Comparison of ENCODE assay signal across 12 cellular contexts in the genomic region with DNA sequence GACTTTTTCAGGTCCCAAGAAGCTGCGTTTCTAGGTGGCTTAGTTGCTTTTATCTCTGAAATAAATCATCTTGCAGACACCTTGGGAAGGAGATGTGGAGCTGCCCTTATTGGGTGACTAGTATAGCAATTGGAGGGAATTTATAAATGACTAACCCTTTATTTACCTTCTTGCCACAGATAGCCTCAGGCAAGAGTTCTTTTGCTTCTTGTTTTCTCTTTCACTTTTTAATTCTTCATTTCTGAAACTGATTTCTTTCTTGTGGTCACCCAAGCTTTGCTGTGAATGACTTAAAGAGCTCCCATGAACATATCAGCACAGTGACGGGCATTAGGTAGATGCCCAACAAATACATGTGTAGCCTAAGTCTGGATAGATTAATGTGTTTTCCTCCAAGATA. TPM values are rescaled to one million over a fixed set of nuclear protein-coding genes. Genes with fewer than 3 reads are reported as not detected.
DNase-seq lines count a peak whose midpoint lies in the region; ATAC-seq, FAIRE-seq and TF ChIP-seq lines count a peak whose summit lies in the region.
"Had no signal": no experiment of that assay in that cellular context is flagged by ENCODE, and none has a peak within 500 bp of the region (broad histone marks: within the 10 kb centered on the region; RNA-seq: fewer than 3 reads in every experiment).

No MANE protein-coding gene starts in this region.

- no peaks in the 10 kb centered on the region for H3K9me3 ChIP-seq in K562 (replicated peaks; ENCODE audit: control insufficient read depth, insufficient read depth, low read depth, low read length)
- H3K9me3 ChIP-seq in pancreas, result no peaks in the 10 kb centered on the region
- H3K9me3 ChIP-seq: SJSA1 had no signal

- H3K4me1 ChIP-seq in K562 (replicated peaks in 1 of 2; ENCODE audit: control insufficient read depth in 2 of 2, insufficient read depth in 2 of 2, low read length in 2 of 2) (no peaks in the 10 kb centered on the region), pancreas (no peaks in the 10 kb centered on the region)
- H3K4me1 ChIP-seq: SJSA1 had no signal

- TF ChIP-seq CTCF in K562 (IDR thresholded peaks at IDR 0.05 in 2 of 3, conservative IDR thresholded peaks at IDR 0.05 in 1 of 3; ENCODE audit: insufficient read depth in 2 of 3, low read depth in 1 of 3, low read length in 3 of 3) (no peak), WTC11 (IDR thresholded peaks at IDR 0.05) (no peak), pancreas (IDR thresholded peaks at IDR 0.05) (no peak)

- H3K36me3 ChIP-seq in K562 (ENCODE audit: control insufficient read depth, insufficient read depth, low read length) (no peaks in the 10 kb centered on the region), pancreas (no peaks in the 10 kb centered on the region)
- H3K36me3 ChIP-seq: SJSA1 had no signal

- H3K4me3 ChIP-seq in K562, result no peak overlapping the region
- no peak overlapping the region for H3K4me3 ChIP-seq in pancreas
- H3K4me3 ChIP-seq: SJSA1 had no signal

- H3K9me1 ChIP-seq in K562 (ENCODE audit: control insufficient read depth, insufficient read depth, low read length), result no peaks in the 10 kb centered on the region

- peaks cover 21% of the 10 kb centered on the region for H3K4me1 Mint-ChIP-seq in WTC11
- H3K4me1 Mint-ChIP-seq: nephron had no signal

- H3K27ac ChIP-seq in K562 (ENCODE audit: extremely low read depth, low read depth, low read length) (no peak overlapping the region), pancreas (no peak overlapping the region)
- H3K27ac ChIP-seq: SJSA1 had no signal

- in situ Hi-C loops in K562 (cut with MboI), result no loop called here

- TF ChIP-seq RAD21 in K562 (CRISPR knock-in tag; conservative IDR thresholded peaks at IDR 0.05 in 1 of 2, IDR thresholded peaks at IDR 0.05 in 1 of 2), result no peak

- no peak for TF ChIP-seq EP300 in K562 (IDR thresholded peaks at IDR 0.05; ENCODE audit: low read length)

- H4K20me1 ChIP-seq in K562 (replicated peaks; ENCODE audit: control insufficient read depth, insufficient read depth, low read length), result no peaks in the 10 kb centered on the region

- no peak for TF ChIP-seq POLR2A in K562 (conservative IDR thresholded peaks at IDR 0.05)

- no peaks in the 10 kb centered on the region for H3K79me2 ChIP-seq in K562 (ENCODE audit: control insufficient read depth, insufficient read depth, low read length)

- POLR2A ChIA-PET in K562 (lab: Yijun Ruan, JAX) (interaction anchor here (1.6 kb wide), 1 partner anchor 12 kb away, joined by 4 read pairs; no protein-coding TSS in a partner anchor), WTC11 (lab: Charles Lee) (no interaction called here)

- intact Hi-C loops in K562 (cut with micrococcal nuclease), result no loop called here
- intact Hi-C loops in pancreas (cut with DNase I), result no loop called here
- intact Hi-C loops in left colon (cut with DNase I, micrococcal nuclease), result no loop called here

- no peak for FAIRE-seq in K562 (lab: Jason Lieb, UNC)
- no peak for FAIRE-seq in pancreas (lab: Jason Lieb, UNC)
- FAIRE-seq: HepG2 had no signal

- H3K27me3 ChIP-seq in K562 (ENCODE audit: control insufficient read depth in 2 of 2, insufficient read depth in 2 of 2, low read length in 2 of 2) (peaks cover 2 to 9% of the 10 kb centered on the region in 2 experiments; a peak in 3 of 5 replicates), pancreas (no peaks in the 10 kb centered on the region)
- H3K27me3 ChIP-seq: SJSA1 had no signal

- no peaks in the 10 kb centered on the region for H3K9me3 Mint-ChIP-seq in WTC11
- H3K9me3 Mint-ChIP-seq: nephron had no signal

- no peak overlapping the region for H3K27ac Mint-ChIP-seq in WTC11
- H3K27ac Mint-ChIP-seq: nephron had no signal

- H2AFZ ChIP-seq in K562 (ENCODE audit: low read depth, low read length), result no peak overlapping the region

- H3K36me3 Mint-ChIP-seq in WTC11, result no peaks in the 10 kb centered on the region

- BruUV-seq in K562 (replicated peaks; lab: Mats Ljungman, UMichigan), result no TSS peak

- peak; percentile 84 for ATAC-seq in GM18502 (IDR thresholded peaks at IDR 0.05; ENCODE audit: poor library complexity, unreplicated experiment)
- ATAC-seq in GM21381 (IDR thresholded peaks at IDR 0.05; ENCODE audit: unreplicated experiment), result peak; percentile 93
- ATAC-seq in HG03135 (IDR thresholded peaks at IDR 0.05; ENCODE audit: unreplicated experiment), result peak; percentile 91
- ATAC-seq in K562, result no peak
- ATAC-seq in WTC11, result no peak
- no peak for ATAC-seq in pancreas
- no peak for ATAC-seq in left colon
- ATAC-seq: HepG2 had no signal

- H3K4me3 Mint-ChIP-seq in WTC11, result no peak overlapping the region
- H3K4me3 Mint-ChIP-seq: nephron had no signal

- no peak for DNase-seq in K562 (ENCODE audit: extremely low read depth in 1 of 4, low spot score in 3 of 4)
- DNase-seq in Ammon's horn (ENCODE audit: low spot score), result no peak
- no peak for DNase-seq in WTC11 (ENCODE audit: low spot score)
- no peak for DNase-seq in pancreas
- DNase-seq in left colon, result no peak
- DNase-seq: COR-L47 had no signal

- H3K27me3 Mint-ChIP-seq in WTC11 (ENCODE audit: low read depth), result no peaks in the 10 kb centered on the region

- H3K9ac ChIP-seq in K562 (ENCODE audit: insufficient read depth in 1 of 2, low read depth in 2 of 2, low read length in 2 of 2), result no peak overlapping the region

- H3K4me2 ChIP-seq in K562 (ENCODE audit: insufficient read depth, low read length), result no peak overlapping the region

- CTCF ChIA-PET in K562 (lab: Yijun Ruan, JAX; ENCODE audit: low intra/inter-chr PET ratio) (interaction anchor here (0.6 kb wide), 1 partner anchor 655 kb away, joined by 8 read pairs; no protein-coding TSS in a partner anchor), WTC11 (lab: Charles Lee) (interaction anchor here (1.2 kb wide), 1 partner anchor 79 kb away, joined by 3 read pairs; no protein-coding TSS in a partner anchor)

- 0% methylated on average over 2 of the region's 2 CpGs for WGBS in K562 (ENCODE audit: insufficient coverage, low coverage, missing lambda C conversion rate)
- WGBS in pancreas, 2 donors, result 44% methylated on average over 2 of the region's 2 CpGs

TF ChIP-seq in K562, 482 proteins besides CTCF, POLR2A, EP300 and RAD21:
- TF ChIP-seq MEIS2 (IDR thresholded peaks at IDR 0.05; ENCODE audit: partially characterized antibody), result peak; percentile 22
- no peak for TF ChIP-seq MIER1 (IDR thresholded peaks at IDR 0.05; ENCODE audit: low read depth)

TF ChIP-seq in WTC11, 78 proteins besides CTCF, POLR2A, EP300 and RAD21 (continues in another document):
- TF ChIP-seq, protein P1, sequence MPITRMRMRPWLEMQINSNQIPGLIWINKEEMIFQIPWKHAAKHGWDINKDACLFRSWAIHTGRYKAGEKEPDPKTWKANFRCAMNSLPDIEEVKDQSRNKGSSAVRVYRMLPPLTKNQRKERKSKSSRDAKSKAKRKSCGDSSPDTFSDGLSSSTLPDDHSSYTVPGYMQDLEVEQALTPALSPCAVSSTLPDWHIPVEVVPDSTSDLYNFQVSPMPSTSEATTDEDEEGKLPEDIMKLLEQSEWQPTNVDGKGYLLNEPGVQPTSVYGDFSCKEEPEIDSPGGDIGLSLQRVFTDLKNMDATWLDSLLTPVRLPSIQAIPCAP (CRISPR knock-in tag; IDR thresholded peaks at IDR 0.05), result no peak
- TF ChIP-seq ZNF416 (CRISPR knock-in tag; IDR thresholded peaks at IDR 0.05) (no peak), ATF1 (CRISPR knock-in tag; IDR thresholded peaks at IDR 0.05) (no peak), ZNF121 (CRISPR knock-in tag; IDR thresholded peaks at IDR 0.05) (no peak), SMAD3 (CRISPR knock-in tag; IDR thresholded peaks at IDR 0.05; ENCODE audit: borderline replicate concordance) (no peak), JUN (CRISPR knock-in tag; IDR thresholded peaks at IDR 0.05) (no peak), CBFB (CRISPR knock-in tag; IDR thresholded peaks at IDR 0.05; ENCODE audit: low read depth) (no peak), SMAD4 (CRISPR knock-in tag; IDR thresholded peaks at IDR 0.05) (no peak), GABPB1 (CRISPR knock-in tag; IDR thresholded peaks at IDR 0.05) (no peak), FOXK1 (CRISPR knock-in tag; IDR thresholded peaks at IDR 0.05) (no peak)
- TF ChIP-seq, protein P2, sequence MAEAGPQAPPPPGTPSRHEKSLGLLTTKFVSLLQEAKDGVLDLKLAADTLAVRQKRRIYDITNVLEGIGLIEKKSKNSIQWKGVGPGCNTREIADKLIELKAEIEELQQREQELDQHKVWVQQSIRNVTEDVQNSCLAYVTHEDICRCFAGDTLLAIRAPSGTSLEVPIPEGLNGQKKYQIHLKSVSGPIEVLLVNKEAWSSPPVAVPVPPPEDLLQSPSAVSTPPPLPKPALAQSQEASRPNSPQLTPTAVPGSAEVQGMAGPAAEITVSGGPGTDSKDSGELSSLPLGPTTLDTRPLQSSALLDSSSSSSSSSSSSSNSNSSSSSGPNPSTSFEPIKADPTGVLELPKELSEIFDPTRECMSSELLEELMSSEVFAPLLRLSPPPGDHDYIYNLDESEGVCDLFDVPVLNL (CRISPR knock-in tag; IDR thresholded peaks at IDR 0.05; ENCODE audit: borderline replicate concordance, low read depth), result no peak

RNA-seq across cellular contexts. Expression of a gene that starts 3.0 kb away (rescaled TPM):
- total RNA-seq in K562 (2011; cell fraction: chromatin; rRNA removed; ENCODE audit: low replicate concordance), result not detected in 2 replicates
- total RNA-seq in K562 (2011; cell fraction: nucleolus; rRNA removed), result not detected in 2 replicates
- total RNA-seq in K562 (2011; cell fraction: nucleoplasm; rRNA removed), result not detected in 2 replicates
- total RNA-seq in K562 (2014; rRNA removed), result not detected in 2 replicates
- not detected in 2 replicates for total RNA-seq in K562 (2014; rRNA removed; fragmentation: Illumina TruSeq; extraction: Trizol)
- not detected in 2 replicates for total RNA-seq in K562 (2015; rRNA removed; fragmentation: Illumina TruSeq; extraction: Trizol)
- not detected in 2 replicates for total RNA-seq in K562 (2021)
- not detected in 2 replicates for polyA plus RNA-seq in K562 (2011; rRNA removed)
- not detected in 2 replicates for polyA plus RNA-seq in K562 (2011; cell fraction: cytosol; rRNA removed)
- not detected in 2 replicates for polyA plus RNA-seq in K562 (2011; cell fraction: nucleus; rRNA removed)
- 0.04 TPM in 1 of 2 replicates, not detected in the other for polyA plus RNA-seq in K562 (2012)
- not detected in 2 replicates for polyA plus RNA-seq in K562 (2014; fragmentation: Illumina TruSeq; extraction: Trizol)
- polyA plus RNA-seq in K562 (2014; fragmentation: Nextera tagmentation; extraction: Ambion mirVana), result not detected
- not detected in 2 replicates for polyA plus RNA-seq in K562 (2014; rRNA removed)
- not detected in 2 replicates for polyA minus RNA-seq in K562 (2011; rRNA and poly(A)+ RNA removed)
- polyA minus RNA-seq in K562 (2011; cell fraction: cytosol; rRNA and poly(A)+ RNA removed), result not detected in 2 replicates
- polyA minus RNA-seq in K562 (2011; cell fraction: nucleus; rRNA and poly(A)+ RNA removed), result not detected in 2 replicates
- not detected in 3 replicates for total RNA-seq in WTC11 (2021)
- total RNA-seq in pancreas, result not detected
- under 1 TPM in 1 of 2 donors, not detected in 1; 0.02 TPM for polyA plus RNA-seq in pancreas
- 1 to 10 TPM; 2.0 to 4.0 TPM for total RNA-seq in left colon
- total RNA-seq: HepG2, SJSA1 had no signal

Comparison
In these comparisons a context has a peak if more than half of its experiments do, and no peak if none do; other contexts are left out.
1. ATAC-seq: peak in GM18502 (single experiment), GM21381 (single experiment) and HG03135 (single experiment); none in K562 (single experiment), WTC11 (single experiment), pancreas (0 of 4) and left colon (single experiment).